In genomic region chr1:89576016-89576415, GRCh38 we compare ENCODE assay signal across 1 cellular context.
TF ChIP-seq lines count a peak whose summit lies in the region.

No MANE protein-coding gene starts in this region.

TF ChIP-seq in GM23338, 12 proteins besides CTCF, POLR2A, EP300 and RAD21 (continued from another document):
- TF ChIP-seq REST (IDR thresholded peaks at IDR 0.05; ENCODE audit: unreplicated experiment), result no peak
- TF ChIP-seq ZNF331 (CRISPR knock-in tag; IDR thresholded peaks at IDR 0.05; ENCODE audit: low read depth), result no peak
- TF ChIP-seq CREB1 (CRISPR knock-in tag; IDR thresholded peaks at IDR 0.05; ENCODE audit: low read depth), result no peak
